ENCODE assay signal across 19 cellular contexts in genomic region chr20:723756-724155, GRCh38. TPM values are rescaled to one million over a fixed set of nuclear protein-coding genes. Genes with fewer than 3 reads are reported as not detected.
DNase-seq lines count a peak whose midpoint lies in the region; ATAC-seq and TF ChIP-seq lines count a peak whose summit lies in the region.
"Had no signal": no experiment of that assay in that cellular context is flagged by ENCODE, and none has a peak within 500 bp of the region (broad histone marks: within the 10 kb centered on the region; RNA-seq: fewer than 3 reads in every experiment).

No MANE protein-coding gene starts in this region.

- no peak overlapping the region for H3K9ac ChIP-seq in BLaER1

- WGBS in heart right ventricle, 2 donors, result 52 to 64% methylated on average over 8 of the region's 8 CpGs

- H4K20me1 ChIP-seq in BLaER1, result no peaks in the 10 kb centered on the region

- ATAC-seq in heart right ventricle (peak in 6 of 8 donors; percentile 6 to 77 (median 47)), HG03135 (IDR thresholded peaks at IDR 0.05; ENCODE audit: unreplicated experiment) (no peak), HG03196 (IDR thresholded peaks at IDR 0.05; ENCODE audit: unreplicated experiment) (no peak)
- ATAC-seq: effector memory CD8-positive, alpha-beta T cell; sciatic nerve had no signal

- H3K36me3 ChIP-seq in BLaER1 (no peaks in the 10 kb centered on the region), H7 (replicated peaks; ENCODE audit: control insufficient read depth, insufficient read depth, low read length) (no peaks in the 10 kb centered on the region), heart right ventricle (no peaks in the 10 kb centered on the region)
- H3K36me3 ChIP-seq: Peyer's patch, transverse colon had no signal

- no peak overlapping the region for H3K4me3 ChIP-seq in BLaER1
- H3K4me3 ChIP-seq in H7 (ENCODE audit: insufficient read depth, low read depth, low read length), result no peak overlapping the region
- H3K4me3 ChIP-seq in heart right ventricle, result no peak overlapping the region
- H3K4me3 ChIP-seq: Peyer's patch, transverse colon had no signal

- H3K4me1 ChIP-seq in BLaER1 (peaks cover 88% of the 10 kb centered on the region), heart right ventricle (peaks cover 0 to 15% (median 7%) of the 10 kb centered on the region in 9 donors)

- peak overlapping the region; percentile 38 for H3K4me2 ChIP-seq in BLaER1

- POLR2A ChIA-PET in RWPE1 (lab: Yijun Ruan, JAX; ENCODE audit: low non-redundant PET), result no interaction called here

- TF ChIP-seq CTCF in RWPE1 (conservative IDR thresholded peaks at IDR 0.05; ENCODE audit: low read depth), result no peak
- TF ChIP-seq CTCF in heart right ventricle (IDR thresholded peaks at IDR 0.05), result no peak

- intact Hi-C loops in heart right ventricle (cut with DNase I), result loop anchor here in 3 of 10 donors (10.0 kb wide), 3 partner anchors 49 to 369 kb away; partner anchors contain the start of gene SCRT2 (in 1 of the 3)

- H3K27ac ChIP-seq in BLaER1, result peak overlapping the region; percentile 49; the same call in 1 of the 2 replicates
- H3K27ac ChIP-seq in RWPE1, result no peak overlapping the region
- no peak overlapping the region for H3K27ac ChIP-seq in heart right ventricle
- H3K27ac ChIP-seq: Peyer's patch, transverse colon had no signal

- DNase-seq in H7 (peak; percentile 68), RWPE1 (ENCODE audit: low spot score) (peak; percentile 29), heart right ventricle (peak in 1 of 2 donors; percentile 12), NCI-H128 (lab: John Stamatoyannopoulos, UW; ENCODE audit: unreplicated experiment) (no peak), OCI-M2 (lab: John Stamatoyannopoulos, UW; ENCODE audit: unreplicated experiment) (no peak)
- DNase-seq: activated CD4-positive, alpha-beta T cell treated with anti-CD3 and anti-CD28 coated beads for 1 hour; activated CD8-positive, alpha-beta memory T cell treated with anti-CD3 and anti-CD28 coated beads, Interleukin-2, amount 50 U/mL, for 48 hours; effector memory CD8-positive, alpha-beta T cell; NCI-H2107; nephron progenitor cell; Peyer's patch; stimulated activated CD4-positive, alpha-beta T cell treated with anti-CD3 and anti-CD28 coated beads, Interleukin-4, amount 100 ng/mL, for 24 hours; T-helper 1 cell; transverse colon had no signal

- H3K9me3 ChIP-seq in BLaER1, result no peaks in the 10 kb centered on the region
- peaks cover 0 to 6% (median 0%) of the 10 kb centered on the region in 11 donors for H3K9me3 ChIP-seq in heart right ventricle
- H3K9me3 ChIP-seq: Peyer's patch, transverse colon had no signal

- CTCF ChIA-PET in RWPE1 (lab: Yijun Ruan, JAX), result interaction anchor here (1.9 kb wide), 1 partner anchor 72 kb away, joined by 5 read pairs; no protein-coding TSS in a partner anchor

- H3K27me3 ChIP-seq in BLaER1, result peaks cover 3% of the 10 kb centered on the region; the same call in 1 of the 2 replicates
- peaks cover 14% of the 10 kb centered on the region for H3K27me3 ChIP-seq in H7 (ENCODE audit: control insufficient read depth, insufficient read depth, low read length)
- peaks cover 0 to 43% (median 31%) of the 10 kb centered on the region in 7 donors for H3K27me3 ChIP-seq in heart right ventricle

RNA-seq across cellular contexts. Expression of gene SLC52A3, which starts 44.5 kb away (rescaled TPM):
- 33.8 and 49.4 TPM in 2 replicates for total RNA-seq in H7 (2014; rRNA removed; shearing (Covaris generic))
- 1 to 10 TPM; 1.5 to 5.7 (median 2.6) TPM for total RNA-seq in heart right ventricle
- 1 to 10 TPM; 2.8 to 3.6 TPM for polyA plus RNA-seq in heart right ventricle
- total RNA-seq: fibroblast of villous mesenchyme had no signal

RNA-seq across cellular contexts. Expression of gene SCRT2, which starts 48.2 kb away (rescaled TPM):
- 0.03 TPM in 1 of 2 replicates, not detected in the other for total RNA-seq in H7 (2014; rRNA removed; shearing (Covaris generic))
- total RNA-seq in heart right ventricle, result not detected
- not detected for polyA plus RNA-seq in heart right ventricle
- total RNA-seq: fibroblast of villous mesenchyme, Peyer's patch, sciatic nerve, transverse colon had no signal

Comparison
In these comparisons a context has a peak if more than half of its experiments do, and no peak if none do; other contexts are left out.
1. DNase-seq: peak in H7 (single experiment) and RWPE1 (single experiment); none in NCI-H128 (single experiment) and OCI-M2 (single experiment).
2. ATAC-seq: peak in heart right ventricle (6 of 8); none in HG03135 (single experiment) and HG03196 (single experiment).